8 cellular contexts compared by ENCODE assay signal in the genomic region with DNA sequence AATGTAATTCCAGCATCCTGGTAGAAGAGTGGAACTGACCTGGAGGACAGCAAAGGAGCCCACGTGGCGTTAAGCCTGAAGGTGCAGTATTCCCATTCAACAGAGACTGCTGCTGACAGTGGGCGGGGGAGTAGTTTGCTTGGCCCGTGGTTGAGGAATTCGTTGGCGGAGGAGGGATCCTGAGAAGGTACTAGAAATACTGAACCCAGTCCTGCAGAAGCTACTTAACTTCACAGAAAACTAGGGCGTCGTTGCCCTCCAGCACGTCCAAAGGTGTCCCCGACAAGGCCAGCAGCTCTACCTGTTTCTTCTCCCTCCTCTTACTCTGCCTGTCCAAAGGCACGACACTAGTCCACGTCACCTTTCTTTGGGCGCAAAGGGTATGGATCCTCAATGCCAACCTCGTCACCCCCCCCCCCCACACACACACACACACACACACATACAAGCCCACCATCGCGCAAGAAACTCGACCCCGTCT. TPM values are rescaled to one million over a fixed set of nuclear protein-coding genes. Genes with fewer than 3 reads are reported as not detected.
DNase-seq lines count a peak whose midpoint lies in the region; ATAC-seq and TF ChIP-seq lines count a peak whose summit lies in the region.

No MANE protein-coding gene starts in this region.

- no peak overlapping the region for H3K27ac ChIP-seq in HUES48 (ENCODE audit: low read depth, low read length)

- no peaks in the 10 kb centered on the region for H3K27me3 Mint-ChIP-seq in activated CD4-positive, alpha-beta memory T cell treated with anti-CD3 and anti-CD28 coated beads, Interleukin-2, amount 10 ng/mL, durations not matched to agents 7 days and 5 days
- no peaks in the 10 kb centered on the region for H3K27me3 Mint-ChIP-seq in neural crest cell (ENCODE audit: low read depth)

- peak overlapping the region; percentile 85 for H3K4me3 ChIP-seq in AG04449 (ENCODE audit: low read depth, low read length)
- H3K4me3 ChIP-seq in HUES48 (ENCODE audit: low read depth, low read length), result peak overlapping the region; percentile 74
- H3K4me3 ChIP-seq in fibroblast of the aortic adventitia (ENCODE audit: low read depth, low read length), result peak overlapping the region; percentile 92

- H3K4me3 Mint-ChIP-seq in activated CD4-positive, alpha-beta memory T cell treated with anti-CD3 and anti-CD28 coated beads, Interleukin-2, amount 10 ng/mL, durations not matched to agents 7 days and 5 days, result peak overlapping the region; percentile 97
- H3K4me3 Mint-ChIP-seq in neural crest cell, result peak overlapping the region; percentile 92

- DNase-seq in AG04449 (ENCODE audit: low read depth, low spot score), result no peak
- no peak for DNase-seq in activated CD4-positive, alpha-beta memory T cell treated with anti-CD3 and anti-CD28 coated beads, Interleukin-2, amount 10 ng/mL, durations not matched to agents 7 days and 5 days
- DNase-seq in fibroblast of the aortic adventitia (ENCODE audit: low read depth), result peak; percentile 31
- DNase-seq in neural crest cell (ENCODE audit: low read depth, low spot score), result peak; percentile 2
- DNase-seq in NCI-H1436 (lab: John Stamatoyannopoulos, UW), result no peak

- H3K9me3 ChIP-seq in HUES48 (ENCODE audit: control insufficient read depth, insufficient read depth, low read length), result no peaks in the 10 kb centered on the region

- H3K36me3 Mint-ChIP-seq in activated CD4-positive, alpha-beta memory T cell treated with anti-CD3 and anti-CD28 coated beads, Interleukin-2, amount 10 ng/mL, durations not matched to agents 7 days and 5 days (ENCODE audit: low read depth), result peaks cover 49% of the 10 kb centered on the region
- peaks cover 4% of the 10 kb centered on the region for H3K36me3 Mint-ChIP-seq in neural crest cell (ENCODE audit: low read depth)

- H3K4me1 Mint-ChIP-seq in activated CD4-positive, alpha-beta memory T cell treated with anti-CD3 and anti-CD28 coated beads, Interleukin-2, amount 10 ng/mL, durations not matched to agents 7 days and 5 days, result peaks cover 62% of the 10 kb centered on the region
- H3K4me1 Mint-ChIP-seq in neural crest cell, result peaks cover 15% of the 10 kb centered on the region

- H3K9me3 Mint-ChIP-seq in activated CD4-positive, alpha-beta memory T cell treated with anti-CD3 and anti-CD28 coated beads, Interleukin-2, amount 10 ng/mL, durations not matched to agents 7 days and 5 days, result no peaks in the 10 kb centered on the region
- H3K9me3 Mint-ChIP-seq in neural crest cell, result peaks cover 3% of the 10 kb centered on the region

- TF ChIP-seq CTCF in AG04449 (IDR thresholded peaks at IDR 0.05; ENCODE audit: insufficient read depth, low read length, missing control alignments) (no peak), fibroblast of the aortic adventitia (IDR thresholded peaks at IDR 0.05; ENCODE audit: insufficient read depth, low read length) (no peak), neural crest cell (conservative IDR thresholded peaks at IDR 0.05) (no peak)

- POLR2A ChIA-PET in AG04449 (lab: Yijun Ruan, JAX), result no interaction called here
- POLR2A ChIA-PET in activated CD4-positive, alpha-beta memory T cell treated with anti-CD3 and anti-CD28 coated beads, Interleukin-2, amount 10 ng/mL, durations not matched to agents 7 days and 5 days (lab: Charles Lee), result interaction anchor here (0.6 to 4.2 kb wide), 7 partner anchors 9 to 77 kb away, joined by 3 to 88 read pairs (median 8); a partner anchor contains a TSS

- ATAC-seq in GM18517 (IDR thresholded peaks at IDR 0.05; ENCODE audit: unreplicated experiment) (peak; percentile 1), HG03469 (IDR thresholded peaks at IDR 0.05; ENCODE audit: unreplicated experiment) (no peak)

- H3K4me1 ChIP-seq in HUES48 (ENCODE audit: control insufficient read depth, insufficient read depth, low read length), result peaks cover 24% of the 10 kb centered on the region

- no peaks in the 10 kb centered on the region for H3K27me3 ChIP-seq in HUES48 (ENCODE audit: control insufficient read depth, insufficient read depth, low read length)

- peak overlapping the region; percentile 13; the same call in 1 of the 2 replicates for H3K9ac ChIP-seq in HUES48 (ENCODE audit: low read depth, low read length)

- CTCF ChIA-PET in AG04449 (lab: Yijun Ruan, JAX), result interaction anchor here (0.8 to 3.0 kb wide), 7 partner anchors 10 to 124 kb away, joined by 3 to 15 read pairs (median 9); no protein-coding TSS in a partner anchor
- CTCF ChIA-PET in activated CD4-positive, alpha-beta memory T cell treated with anti-CD3 and anti-CD28 coated beads, Interleukin-2, amount 10 ng/mL, durations not matched to agents 7 days and 5 days (lab: Charles Lee), result interaction anchor here (0.9 to 2.0 kb wide), 6 partner anchors 10 to 124 kb away, joined by 3 to 8 read pairs (median 4); no protein-coding TSS in a partner anchor

- H3K36me3 ChIP-seq in HUES48 (ENCODE audit: control insufficient read depth, insufficient read depth, low read length), result peaks cover 17% of the 10 kb centered on the region

- H3K27ac Mint-ChIP-seq in activated CD4-positive, alpha-beta memory T cell treated with anti-CD3 and anti-CD28 coated beads, Interleukin-2, amount 10 ng/mL, durations not matched to agents 7 days and 5 days, result peak overlapping the region; percentile 99
- no peak overlapping the region for H3K27ac Mint-ChIP-seq in neural crest cell (ENCODE audit: unreplicated experiment)

RNA-seq across cellular contexts. Expression of a gene that starts 0.3 kb away (rescaled TPM):
- 10 to 100 TPM; 17.1 to 18.8 TPM for total RNA-seq in activated CD4-positive, alpha-beta memory T cell treated with anti-CD3 and anti-CD28 coated beads, Interleukin-2, amount 10 ng/mL, durations not matched to agents 7 days and 5 days
- total RNA-seq in fibroblast of the aortic adventitia (ENCODE audit: low replicate concordance) (27.9 and 29.4 TPM in 2 replicates), neural crest cell (7.8 and 10.6 TPM in 2 replicates)

RNA-seq across cellular contexts. Expression of a gene that starts 0.5 kb away (rescaled TPM):
- 10 to 100 TPM; 44.3 to 46.0 TPM for total RNA-seq in activated CD4-positive, alpha-beta memory T cell treated with anti-CD3 and anti-CD28 coated beads, Interleukin-2, amount 10 ng/mL, durations not matched to agents 7 days and 5 days
- total RNA-seq in fibroblast of the aortic adventitia (ENCODE audit: low replicate concordance) (31.9 and 47.1 TPM in 2 replicates), neural crest cell (4.1 and 5.4 TPM in 2 replicates)

RNA-seq across cellular contexts. Expression of a gene that starts 47.8 kb away (rescaled TPM):
- total RNA-seq in activated CD4-positive, alpha-beta memory T cell treated with anti-CD3 and anti-CD28 coated beads, Interleukin-2, amount 10 ng/mL, durations not matched to agents 7 days and 5 days, result 10 to 100 TPM; 29.1 to 33.6 TPM
- total RNA-seq in fibroblast of the aortic adventitia (ENCODE audit: low replicate concordance) (50.2 and 179 TPM in 2 replicates), neural crest cell (42.9 and 43.4 TPM in 2 replicates)

Comparison
In these comparisons a context has a peak if more than half of its experiments do, and no peak if none do; other contexts are left out.
1. DNase-seq: peak in fibroblast of the aortic adventitia (single experiment) and neural crest cell (single experiment); none in AG04449 (single experiment), activated CD4-positive, alpha-beta memory T cell treated with anti-CD3 and anti-CD28 coated beads, Interleukin-2, amount 10 ng/mL, durations not matched to agents 7 days and 5 days (single experiment) and NCI-H1436 (single experiment).
2. Peak in every context shown above with its lines, with median percentiles within 50 percentile points of each other: H3K4me3 ChIP-seq.